In genomic region chr21:44528634-44528995, GRCh38 we compare ENCODE assay signal across 29 cellular contexts. TPM values are rescaled to one million over a fixed set of nuclear protein-coding genes. Genes with fewer than 3 reads are reported as not detected.
"Had no signal": no experiment of that assay in that cellular context is flagged by ENCODE, and none has a peak within 500 bp of the region (broad histone marks: within the 10 kb centered on the region; RNA-seq: fewer than 3 reads in every experiment).

No MANE protein-coding gene starts in this region.

- H3K4me3 Mint-ChIP-seq: central memory CD8-positive, alpha-beta T cell; immature natural killer cell; naive thymus-derived CD8-positive, alpha-beta T cell; neural progenitor cell; stimulated activated naive B cell treated with anti-CD40 and anti-IgM and Interleukin-4, amounts not matched to agents 10 μg/mL and 1 μg/mL and 100 μg/mL, for 72 hours; stimulated activated naive CD8-positive, alpha-beta T cell treated with anti-CD3 and anti-CD28 coated beads, Interleukin-15, amount 100 ng/mL, for 72 hours had no signal

- H3K4me3 ChIP-seq: esophagus muscularis mucosa, gastrocnemius medialis, mucosa of descending colon, neural progenitor cell, prostate gland, right lobe of liver, spleen, testis, transverse colon had no signal

- H3K36me3 Mint-ChIP-seq: immature natural killer cell; naive thymus-derived CD8-positive, alpha-beta T cell; neural progenitor cell; stimulated activated naive B cell treated with anti-CD40 and anti-IgM and Interleukin-4, amounts not matched to agents 10 μg/mL and 1 μg/mL and 100 μg/mL, for 72 hours had no signal

- H3K4me1 Mint-ChIP-seq: central memory CD8-positive, alpha-beta T cell; immature natural killer cell; stimulated activated naive B cell treated with anti-CD40 and anti-IgM and Interleukin-4, amounts not matched to agents 10 μg/mL and 1 μg/mL and 100 μg/mL, for 72 hours; stimulated activated naive CD8-positive, alpha-beta T cell treated with anti-CD3 and anti-CD28 coated beads, Interleukin-15, amount 100 ng/mL, for 72 hours had no signal

- H3K9me3 Mint-ChIP-seq: central memory CD8-positive, alpha-beta T cell; immature natural killer cell; naive thymus-derived CD8-positive, alpha-beta T cell; neural progenitor cell; stimulated activated naive B cell treated with anti-CD40 and anti-IgM and Interleukin-4, amounts not matched to agents 10 μg/mL and 1 μg/mL and 100 μg/mL, for 72 hours; stimulated activated naive CD8-positive, alpha-beta T cell treated with anti-CD3 and anti-CD28 coated beads, Interleukin-15, amount 100 ng/mL, for 72 hours had no signal

- H3K4me1 ChIP-seq: esophagus muscularis mucosa, gastrocnemius medialis, neural progenitor cell, parathyroid adenoma, prostate gland, right lobe of liver, spleen, testis, transverse colon had no signal

- H3K27me3 Mint-ChIP-seq: central memory CD8-positive, alpha-beta T cell; stimulated activated naive CD8-positive, alpha-beta T cell treated with anti-CD3 and anti-CD28 coated beads, Interleukin-15, amount 100 ng/mL, for 72 hours had no signal

- H3K27me3 ChIP-seq: neural progenitor cell, right lobe of liver, testis, transverse colon had no signal

- H3K9me3 ChIP-seq: esophagus muscularis mucosa, gastrocnemius medialis, mucosa of descending colon, prostate gland, right lobe of liver, spleen, testis, transverse colon had no signal

- H3K27ac ChIP-seq: epithelial cell of prostate, esophagus muscularis mucosa, gastrocnemius medialis, neural progenitor cell, parathyroid adenoma, prostate gland, right lobe of liver, spleen, testis, transverse colon had no signal

- DNase-seq: effector memory CD4-positive, alpha-beta T cell; gastrocnemius medialis; immature natural killer cell; mammary epithelial cell; occipital lobe; stimulated activated CD4-positive, alpha-beta T cell treated with anti-CD3 and anti-CD28 coated beads, Interleukin-2, amount 100 ng/mL, for 24 hours; stimulated activated CD4-positive, alpha-beta T cell treated with anti-CD3 and anti-CD28 coated beads, Interleukin-4, amount 100 ng/mL, for 4 hours; stimulated activated naive B cell treated with anti-CD40 and anti-IgM and Interleukin-4, amounts not matched to agents 10 μg/mL and 1 μg/mL and 100 μg/mL, for 72 hours; stimulated activated naive CD8-positive, alpha-beta T cell treated with anti-CD3 and anti-CD28 coated beads, Interleukin-15, amount 100 ng/mL, for 72 hours; testis had no signal

- H3K36me3 ChIP-seq: esophagus muscularis mucosa, gastrocnemius medialis, neural progenitor cell, prostate gland, right lobe of liver, spleen, transverse colon had no signal

- ATAC-seq: gastrocnemius medialis; left colon; mucosa of descending colon; naive thymus-derived CD8-positive, alpha-beta T cell; right lobe of liver; stimulated activated naive B cell treated with anti-CD40 and anti-IgM and Interleukin-4, amounts not matched to agents 10 μg/mL and 1 μg/mL and 100 μg/mL, for 72 hours; stimulated activated naive CD8-positive, alpha-beta T cell treated with anti-CD3 and anti-CD28 coated beads, Interleukin-15, amount 100 ng/mL, for 72 hours had no signal

- H3K27ac Mint-ChIP-seq: immature natural killer cell; neural progenitor cell; stimulated activated naive B cell treated with anti-CD40 and anti-IgM and Interleukin-4, amounts not matched to agents 10 μg/mL and 1 μg/mL and 100 μg/mL, for 72 hours had no signal

RNA-seq across cellular contexts. Expression of gene KRTAP10-1, which starts 11.4 kb away (rescaled TPM):
- total RNA-seq: esophagus muscularis mucosa; fibroblast of villous mesenchyme; gastrocnemius medialis; left colon; liver; mammary epithelial cell; mucosa of descending colon; naive thymus-derived CD8-positive, alpha-beta T cell; occipital lobe; prostate gland; renal cortical epithelial cell; right lobe of liver; skeletal muscle tissue; spleen; subcutaneous adipose tissue; testis; transverse colon; urinary bladder had no signal
- polyA plus RNA-seq: immature natural killer cell; keratinocyte; liver; mammary epithelial cell; naive thymus-derived CD8-positive, alpha-beta T cell; spleen; urinary bladder had no signal

RNA-seq across cellular contexts. Expression of gene KRTAP10-2, which starts 22.7 kb away (rescaled TPM):
- total RNA-seq: esophagus muscularis mucosa; fibroblast of villous mesenchyme; gastrocnemius medialis; left colon; liver; mammary epithelial cell; mucosa of descending colon; naive thymus-derived CD8-positive, alpha-beta T cell; occipital lobe; prostate gland; renal cortical epithelial cell; right lobe of liver; skeletal muscle tissue; spleen; subcutaneous adipose tissue; testis; transverse colon; urinary bladder had no signal
- polyA plus RNA-seq: immature natural killer cell; keratinocyte; liver; mammary epithelial cell; naive thymus-derived CD8-positive, alpha-beta T cell; spleen; urinary bladder had no signal

RNA-seq across cellular contexts. Expression of gene KRTAP10-3, which starts 30.0 kb away (rescaled TPM):
- total RNA-seq: esophagus muscularis mucosa; fibroblast of villous mesenchyme; gastrocnemius medialis; left colon; liver; mammary epithelial cell; mucosa of descending colon; naive thymus-derived CD8-positive, alpha-beta T cell; occipital lobe; prostate gland; renal cortical epithelial cell; right lobe of liver; skeletal muscle tissue; spleen; subcutaneous adipose tissue; testis; transverse colon; urinary bladder had no signal
- polyA plus RNA-seq: immature natural killer cell; keratinocyte; liver; mammary epithelial cell; naive thymus-derived CD8-positive, alpha-beta T cell; spleen; urinary bladder had no signal

RNA-seq across cellular contexts. Expression of gene KRTAP10-4, which starts 44.9 kb away (rescaled TPM):
- total RNA-seq: esophagus muscularis mucosa; fibroblast of villous mesenchyme; gastrocnemius medialis; left colon; liver; mammary epithelial cell; mucosa of descending colon; naive thymus-derived CD8-positive, alpha-beta T cell; occipital lobe; prostate gland; renal cortical epithelial cell; right lobe of liver; skeletal muscle tissue; spleen; subcutaneous adipose tissue; transverse colon; urinary bladder had no signal
- polyA plus RNA-seq: immature natural killer cell; keratinocyte; liver; mammary epithelial cell; naive thymus-derived CD8-positive, alpha-beta T cell; spleen; urinary bladder had no signal

RNA-seq across cellular contexts. Expression of gene KRTAP10-5, which starts 51.8 kb away (rescaled TPM):
- total RNA-seq: esophagus muscularis mucosa; fibroblast of villous mesenchyme; gastrocnemius medialis; left colon; liver; mammary epithelial cell; mucosa of descending colon; naive thymus-derived CD8-positive, alpha-beta T cell; occipital lobe; prostate gland; renal cortical epithelial cell; right lobe of liver; skeletal muscle tissue; spleen; subcutaneous adipose tissue; testis; transverse colon; urinary bladder had no signal
- polyA plus RNA-seq: immature natural killer cell; keratinocyte; liver; mammary epithelial cell; naive thymus-derived CD8-positive, alpha-beta T cell; spleen; urinary bladder had no signal
